In the genomic region with DNA sequence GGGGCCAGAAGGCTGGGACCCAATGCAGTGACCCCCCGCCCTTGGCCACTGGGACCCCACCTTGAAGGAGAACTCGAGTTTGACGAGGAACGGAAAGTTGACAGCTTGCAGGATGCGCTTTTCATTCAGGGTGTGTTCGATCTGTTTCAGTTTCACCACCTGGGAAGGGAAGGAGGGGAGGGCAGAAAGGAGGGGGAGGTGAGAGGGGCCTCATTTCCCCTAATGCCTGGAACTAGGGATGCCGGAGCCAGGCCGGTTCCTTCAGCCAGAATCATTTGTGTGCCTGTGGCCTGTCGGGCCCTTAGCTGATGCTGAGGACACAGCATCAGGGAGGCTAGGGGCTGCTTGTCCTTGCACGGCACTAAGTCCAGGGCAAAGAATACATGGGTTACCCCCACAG, we compare ENCODE assay signal across 22 cellular contexts. TPM values are rescaled to one million over a fixed set of nuclear protein-coding genes. Genes with fewer than 3 reads are reported as not detected.
DNase-seq lines count a peak whose midpoint lies in the region; ATAC-seq and TF ChIP-seq lines count a peak whose summit lies in the region.
"Had no signal": no experiment of that assay in that cellular context is flagged by ENCODE, and none has a peak within 500 bp of the region (broad histone marks: within the 10 kb centered on the region; RNA-seq: fewer than 3 reads in every experiment).

No MANE protein-coding gene starts in this region.

- H2AK5ac ChIP-seq in mesenchymal stem cell (ENCODE audit: low read length, severe bottlenecking), result no peak overlapping the region

- no peak overlapping the region for H3K23ac ChIP-seq in mesenchymal stem cell (ENCODE audit: low read length in 2 of 2)

- no peaks in the 10 kb centered on the region for H3K79me2 ChIP-seq in smooth muscle cell (ENCODE audit: low read depth)

- no peak overlapping the region for H2BK5ac ChIP-seq in mesenchymal stem cell (ENCODE audit: low read depth, low read length, poor library complexity, severe bottlenecking)

- no peak for TF ChIP-seq CTCF in heart right ventricle (IDR thresholded peaks at IDR 0.05)
- TF ChIP-seq CTCF in smooth muscle cell (IDR thresholded peaks at IDR 0.05; ENCODE audit: borderline replicate concordance, insufficient read depth, poor library complexity, severe bottlenecking), result no peak

- H4K20me1 ChIP-seq in smooth muscle cell (ENCODE audit: low read depth), result peaks cover 3% of the 10 kb centered on the region

- DNase-seq in heart right ventricle (no peak), cardiac septum (ENCODE audit: low spot score) (no peak), NT2/D1 (ENCODE audit: low read depth, low spot score) (no peak), mesenchymal stem cell (no peak), NCI-H2029 (lab: John Stamatoyannopoulos, UW) (no peak), smooth muscle cell (lab: John Stamatoyannopoulos, UW; ENCODE audit: unreplicated experiment) (no peak)
- DNase-seq: BE2C; CD4-positive, CD25-positive, alpha-beta regulatory T cell; COR-L47; DMS 273 treated with DMSO at 0.1 percent for 48 hours; DMS79 treated with DMSO at 0.1 percent for 48 hours; NCI-H1092 treated with DMSO at 0.1 percent for 48 hours; NCI-H146; NCI-H2081; NCI-H2171; NCI-H446; NCI-H526 had no signal

- H3K9me3 ChIP-seq in heart right ventricle, result no peaks in the 10 kb centered on the region
- H3K9me3 ChIP-seq in NT2/D1 (ENCODE audit: insufficient read depth, low read length), result no peaks in the 10 kb centered on the region
- no peaks in the 10 kb centered on the region for H3K9me3 ChIP-seq in mesenchymal stem cell (ENCODE audit: control insufficient read depth, low read length)
- H3K9me3 ChIP-seq in thymus (ENCODE audit: control insufficient read depth), result no peaks in the 10 kb centered on the region
- H3K9me3 ChIP-seq in smooth muscle cell (replicated peaks; ENCODE audit: low read depth), result no peaks in the 10 kb centered on the region
- H3K9me3 ChIP-seq: A549, BE2C, SJSA1 had no signal

- peaks cover 9% of the 10 kb centered on the region for H3K79me1 ChIP-seq in mesenchymal stem cell (replicated peaks; ENCODE audit: low read length, poor library complexity, severe bottlenecking)

- H3K4me2 ChIP-seq in mesenchymal stem cell (ENCODE audit: low read length, poor library complexity, severe bottlenecking), result no peak overlapping the region
- no peak overlapping the region for H3K4me2 ChIP-seq in smooth muscle cell
- H3K4me2 ChIP-seq: A549 had no signal

- H3K18ac ChIP-seq in mesenchymal stem cell (ENCODE audit: low read depth in 1 of 2, low read length in 2 of 2), result no peak overlapping the region

- H3K27ac ChIP-seq in heart right ventricle, result peak overlapping the region in 9 of 10 donors; percentile 18 to 68 (median 52)
- no peak overlapping the region for H3K27ac ChIP-seq in mesenchymal stem cell (ENCODE audit: low read length, poor library complexity, severe bottlenecking)
- peak overlapping the region; percentile 42 for H3K27ac ChIP-seq in thymus (ENCODE audit: low read depth)
- H3K27ac ChIP-seq in smooth muscle cell (ENCODE audit: low read depth), result no peak overlapping the region
- H3K27ac ChIP-seq: A549, SJSA1 had no signal

- H2BK15ac ChIP-seq in mesenchymal stem cell (ENCODE audit: low read depth, poor library complexity, severe bottlenecking), result no peak overlapping the region

- 85 to 86% methylated on average over 10 of the region's 10 CpGs for WGBS in heart right ventricle, 2 donors
- 94% methylated on average over 10 of the region's 10 CpGs for WGBS in mesenchymal stem cell
- WGBS in thymus, result 94% methylated on average over 10 of the region's 10 CpGs
- WGBS in smooth muscle cell (ENCODE audit: low lambda C conversion rate), result 93% methylated on average over 10 of the region's 10 CpGs

- H3K36me3 ChIP-seq in heart right ventricle (peaks cover 0 to 99% (median 70%) of the 10 kb centered on the region in 9 donors), NT2/D1 (ENCODE audit: insufficient read depth, insufficient read length, low read length) (peaks cover 45% of the 10 kb centered on the region), mesenchymal stem cell (ENCODE audit: control insufficient read depth in 1 of 2, insufficient read depth in 2 of 2, low read depth in 1 of 2, low read length in 2 of 2) (peaks cover 58 to 70% of the 10 kb centered on the region in 2 experiments), thymus (ENCODE audit: control insufficient read depth, insufficient read depth) (peaks cover 48% of the 10 kb centered on the region), smooth muscle cell (ENCODE audit: low read depth) (no peaks in the 10 kb centered on the region)

- intact Hi-C loops in heart right ventricle (cut with DNase I), result no loop called here
- intact Hi-C loops in cardiac septum (cut with DNase I), result no loop called here

- H2BK12ac ChIP-seq in mesenchymal stem cell (ENCODE audit: low read length in 2 of 2), result no peak overlapping the region

- H3F3A ChIP-seq in smooth muscle cell (ENCODE audit: low read depth), result no peaks in the 10 kb centered on the region

- no peaks in the 10 kb centered on the region for H3K27me3 ChIP-seq in heart right ventricle
- H3K27me3 ChIP-seq in NT2/D1 (ENCODE audit: insufficient read depth, insufficient read length), result no peaks in the 10 kb centered on the region
- no peaks in the 10 kb centered on the region for H3K27me3 ChIP-seq in mesenchymal stem cell (ENCODE audit: control insufficient read depth in 1 of 2, insufficient read depth in 1 of 2, low read length in 2 of 2)
- H3K27me3 ChIP-seq in thymus (ENCODE audit: control insufficient read depth, insufficient read depth), result no peaks in the 10 kb centered on the region
- no peaks in the 10 kb centered on the region for H3K27me3 ChIP-seq in smooth muscle cell (ENCODE audit: low read depth)
- H3K27me3 ChIP-seq: BE2C, SJSA1 had no signal

- H2AFZ ChIP-seq in mesenchymal stem cell (ENCODE audit: low read depth, low read length), result no peak overlapping the region
- H2AFZ ChIP-seq in smooth muscle cell (ENCODE audit: low read depth), result no peak overlapping the region

- no peak overlapping the region for H3K4ac ChIP-seq in mesenchymal stem cell (ENCODE audit: low read depth in 1 of 2, low read length in 2 of 2)

- H3K14ac ChIP-seq in mesenchymal stem cell (ENCODE audit: low read length in 2 of 2), result no peak overlapping the region

- H3K4me1 ChIP-seq in heart right ventricle (peaks cover 0 to 35% (median 26%) of the 10 kb centered on the region in 9 donors), NT2/D1 (ENCODE audit: insufficient read depth, insufficient read length) (peaks cover 2% of the 10 kb centered on the region), mesenchymal stem cell (ENCODE audit: control insufficient read depth, insufficient read depth, low read depth, low read length) (peaks cover under 1% of the 10 kb centered on the region), thymus (ENCODE audit: control insufficient read depth, insufficient read depth, low read length) (no peaks in the 10 kb centered on the region), smooth muscle cell (ENCODE audit: low read depth) (no peaks in the 10 kb centered on the region)
- H3K4me1 ChIP-seq: A549, BE2C, SJSA1 had no signal

- no peak overlapping the region for H4K8ac ChIP-seq in mesenchymal stem cell (ENCODE audit: low read length)

- H4K91ac ChIP-seq in mesenchymal stem cell (ENCODE audit: low read length), result no peak overlapping the region

- H2BK120ac ChIP-seq in mesenchymal stem cell (ENCODE audit: low read depth, low read length), result no peak overlapping the region

- peak overlapping the region; percentile 8 for H3K9ac ChIP-seq in NT2/D1 (ENCODE audit: insufficient read length, low read depth)
- peak overlapping the region; percentile 59 for H3K9ac ChIP-seq in mesenchymal stem cell (ENCODE audit: low read length)
- no peak overlapping the region for H3K9ac ChIP-seq in smooth muscle cell (ENCODE audit: low read depth)

- H3K4me3 ChIP-seq in heart right ventricle (no peak overlapping the region), NT2/D1 (ENCODE audit: insufficient read length, low read depth) (no peak overlapping the region), mesenchymal stem cell (ENCODE audit: insufficient read depth in 1 of 2, low read depth in 1 of 2, low read length in 2 of 2) (no peak overlapping the region), thymus (ENCODE audit: low read length) (no peak overlapping the region), smooth muscle cell (no peak overlapping the region)
- H3K4me3 ChIP-seq: A549, K562, SJSA1 had no signal

- no peak for ATAC-seq in heart right ventricle
- ATAC-seq in GM19455 (IDR thresholded peaks at IDR 0.05; ENCODE audit: unreplicated experiment), result no peak

RNA-seq across cellular contexts. Expression of a gene that starts 12.2 kb away (rescaled TPM):
- total RNA-seq in heart right ventricle (10 to 100 TPM; 26.7 to 53.0 (median 33.7) TPM), cardiac septum (41.8 TPM), smooth muscle cell (35.0 and 46.7 TPM in 2 replicates)
- polyA plus RNA-seq in heart right ventricle (10 to 100 TPM; 34.4 to 55.3 TPM), thymus (43.6 TPM), smooth muscle cell (71.3 and 84.1 TPM in 2 replicates)
- polyA plus RNA-seq in mesenchymal stem cell (2013, experiment 1 of 2), result 27.9 TPM
- polyA plus RNA-seq in mesenchymal stem cell (2013, experiment 2 of 2), result 26.5 TPM

RNA-seq across cellular contexts. Expression of a gene that starts 14.8 kb away (rescaled TPM):
- total RNA-seq in heart right ventricle (100 to 1,000 TPM; 473 to 691 (median 518) TPM), cardiac septum (487 TPM), smooth muscle cell (20.7 and 30.3 TPM in 2 replicates)
- polyA plus RNA-seq in heart right ventricle (100 to 1,000 TPM; 196 to 214 TPM), thymus (36.8 TPM), smooth muscle cell (11.1 and 14.4 TPM in 2 replicates)
- polyA plus RNA-seq in mesenchymal stem cell (2013, experiment 1 of 2), result 96.5 TPM
- polyA plus RNA-seq in mesenchymal stem cell (2013, experiment 2 of 2), result 94.5 TPM

RNA-seq across cellular contexts. Expression of a gene that starts 17.2 kb away (rescaled TPM):
- not detected for total RNA-seq in heart right ventricle
- polyA plus RNA-seq in heart right ventricle, result not detected
- not detected for total RNA-seq in cardiac septum
- not detected for polyA plus RNA-seq in mesenchymal stem cell (2013, experiment 1 of 2)
- not detected for polyA plus RNA-seq in mesenchymal stem cell (2013, experiment 2 of 2)
- 0.18 TPM for polyA plus RNA-seq in thymus
- not detected in 2 replicates for total RNA-seq in smooth muscle cell
- 0.17 and 0.49 TPM in 2 replicates for polyA plus RNA-seq in smooth muscle cell
- total RNA-seq: CD4-positive, CD25-positive, alpha-beta regulatory T cell; SJSA1 had no signal
- polyA plus RNA-seq: A549; CD4-positive, CD25-positive, alpha-beta regulatory T cell had no signal

RNA-seq across cellular contexts. Expression of a gene that starts 30.2 kb away (rescaled TPM):
- total RNA-seq in heart right ventricle (10 to 100 TPM in 1 of 10 donors, 1 to 10 TPM in 9; 3.1 to 10.3 (median 5.9) TPM), cardiac septum (7.9 TPM), smooth muscle cell (2.4 TPM in 1 of 2 replicates, not detected in the other)
- polyA plus RNA-seq in heart right ventricle (10 to 100 TPM in 1 of 2 donors, 1 to 10 TPM in 1; 5.7 to 12.4 TPM), thymus (2.9 TPM), smooth muscle cell (0.61 and 2.0 TPM in 2 replicates)
- 0.68 TPM for polyA plus RNA-seq in mesenchymal stem cell (2013, experiment 1 of 2)
- 0.47 TPM for polyA plus RNA-seq in mesenchymal stem cell (2013, experiment 2 of 2)

RNA-seq across cellular contexts. Expression of a gene that starts 33.6 kb away (rescaled TPM):
- 1 to 10 TPM in 3 of 10 donors, under 1 TPM in 7; 0.17 to 5.6 (median 0.63) TPM for total RNA-seq in heart right ventricle
- polyA plus RNA-seq in heart right ventricle, result under 1 TPM; 0.59 to 0.90 TPM
- total RNA-seq in cardiac septum, result 0.70 TPM
- polyA plus RNA-seq in mesenchymal stem cell (2013, experiment 1 of 2), result 3.5 TPM
- 3.5 TPM for polyA plus RNA-seq in mesenchymal stem cell (2013, experiment 2 of 2)
- polyA plus RNA-seq in thymus, result 2.9 TPM
- 6.4 and 13.4 TPM in 2 replicates for total RNA-seq in smooth muscle cell
- 7.1 and 11.3 TPM in 2 replicates for polyA plus RNA-seq in smooth muscle cell

Comparison
In these comparisons a context has a peak if more than half of its experiments do, and no peak if none do; other contexts are left out.
1. H3K27ac ChIP-seq: peak in heart right ventricle (9 of 10) and thymus (single experiment); none in mesenchymal stem cell (single experiment) and smooth muscle cell (single experiment).
2. RNA of a gene that starts 14.8 kb away (total RNA-seq): 473 to 691 TPM in heart right ventricle and 487 TPM in cardiac septum (single experiment); 20.7 to 30.3 TPM in smooth muscle cell; every median in the first group is over 10 times any median in the second.